ENCODE assay signal across 1 cellular context in genomic region chr15:49046113-49046883, GRCh38.
TF ChIP-seq lines count a peak whose summit lies in the region.

A gene with protein sequence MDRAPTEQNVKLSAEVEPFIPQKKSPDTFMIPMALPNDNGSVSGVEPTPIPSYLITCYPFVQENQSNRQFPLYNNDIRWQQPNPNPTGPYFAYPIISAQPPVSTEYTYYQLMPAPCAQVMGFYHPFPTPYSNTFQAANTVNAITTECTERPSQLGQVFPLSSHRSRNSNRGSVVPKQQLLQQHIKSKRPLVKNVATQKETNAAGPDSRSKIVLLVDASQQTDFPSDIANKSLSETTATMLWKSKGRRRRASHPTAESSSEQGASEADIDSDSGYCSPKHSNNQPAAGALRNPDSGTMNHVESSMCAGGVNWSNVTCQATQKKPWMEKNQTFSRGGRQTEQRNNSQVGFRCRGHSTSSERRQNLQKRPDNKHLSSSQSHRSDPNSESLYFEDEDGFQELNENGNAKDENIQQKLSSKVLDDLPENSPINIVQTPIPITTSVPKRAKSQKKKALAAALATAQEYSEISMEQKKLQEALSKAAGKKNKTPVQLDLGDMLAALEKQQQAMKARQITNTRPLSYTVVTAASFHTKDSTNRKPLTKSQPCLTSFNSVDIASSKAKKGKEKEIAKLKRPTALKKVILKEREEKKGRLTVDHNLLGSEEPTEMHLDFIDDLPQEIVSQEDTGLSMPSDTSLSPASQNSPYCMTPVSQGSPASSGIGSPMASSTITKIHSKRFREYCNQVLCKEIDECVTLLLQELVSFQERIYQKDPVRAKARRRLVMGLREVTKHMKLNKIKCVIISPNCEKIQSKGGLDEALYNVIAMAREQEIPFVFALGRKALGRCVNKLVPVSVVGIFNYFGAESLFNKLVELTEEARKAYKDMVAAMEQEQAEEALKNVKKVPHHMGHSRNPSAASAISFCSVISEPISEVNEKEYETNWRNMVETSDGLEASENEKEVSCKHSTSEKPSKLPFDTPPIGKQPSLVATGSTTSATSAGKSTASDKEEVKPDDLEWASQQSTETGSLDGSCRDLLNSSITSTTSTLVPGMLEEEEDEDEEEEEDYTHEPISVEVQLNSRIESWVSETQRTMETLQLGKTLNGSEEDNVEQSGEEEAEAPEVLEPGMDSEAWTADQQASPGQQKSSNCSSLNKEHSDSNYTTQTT (minus strand): TSS chr15:49046446. CDS start chr15:49046299, 147 bp downstream.

TF ChIP-seq in GM12878, 131 proteins besides CTCF, POLR2A, EP300 and RAD21 (continued from another document and continues in another):
- TF ChIP-seq ZNF592 (IDR thresholded peaks at IDR 0.05) (no peak), BRCA1 (IDR thresholded peaks at IDR 0.05; ENCODE audit: low read depth, low read length) (no peak), TCF7 (IDR thresholded peaks at IDR 0.05; ENCODE audit: borderline replicate concordance) (0 out of 2 replicates have a peak, but pooled peaks have one; percentile 27), HDGF (IDR thresholded peaks at IDR 0.05) (peak; percentile 95; the same call in 1 of the 2 replicates), KLF5 (IDR thresholded peaks at IDR 0.05; ENCODE audit: partially characterized antibody) (peak; percentile 29), E2F4 (IDR thresholded peaks at IDR 0.05; ENCODE audit: low read depth, low read length) (no peak), NRF1 (conservative IDR thresholded peaks at IDR 0.05; ENCODE audit: low read depth, low read length) (no peak), ATF7 (IDR thresholded peaks at IDR 0.05; ENCODE audit: low read depth) (peak; percentile 64), NR2C1 (IDR thresholded peaks at IDR 0.05) (peak; percentile 62; the same call in 1 of the 2 replicates), TAF1 (IDR thresholded peaks at IDR 0.05; ENCODE audit: borderline replicate concordance, low read depth, low read length) (peak; percentile 70), MYC (IDR thresholded peaks at IDR 0.05; ENCODE audit: insufficient read depth, insufficient read length, insufficient replicate concordance, low read length, severe bottlenecking) (no peak), RBBP5 (conservative IDR thresholded peaks at IDR 0.05) (no peak), POLR2AphosphoS5 (IDR thresholded peaks at IDR 0.05; ENCODE audit: low read length) (0 out of 2 replicates have a peak, but pooled peaks have one; percentile 62), TBL1XR1 (IDR thresholded peaks at IDR 0.05; ENCODE audit: low read depth, low read length) (no peak), RUNX3 (IDR thresholded peaks at IDR 0.05; ENCODE audit: low read length) (peak; percentile 51), ZNF622 (IDR thresholded peaks at IDR 0.05) (no peak), CEBPZ (IDR thresholded peaks at IDR 0.05; ENCODE audit: low read depth, low read length) (no peak), RAD51 (IDR thresholded peaks at IDR 0.05) (no peak), ZNF207 (IDR thresholded peaks at IDR 0.05; ENCODE audit: borderline replicate concordance) (peak; percentile 81; the same call in 1 of the 2 replicates), SMARCA5 (IDR thresholded peaks at IDR 0.05) (no peak; the same call in 1 of the 2 replicates), MYB (IDR thresholded peaks at IDR 0.05; ENCODE audit: borderline replicate concordance, low read depth, low read length) (no peak; the same call in 1 of the 2 replicates), SIN3A (IDR thresholded peaks at IDR 0.05; ENCODE audit: low read depth, low read length) (peak; percentile 98), MAX (IDR thresholded peaks at IDR 0.05; ENCODE audit: low read depth, low read length) (peak; percentile 50; the same call in 1 of the 2 replicates), NBN (IDR thresholded peaks at IDR 0.05) (peak; percentile 97), FOXK2 (IDR thresholded peaks at IDR 0.05) (no peak), BMI1 (IDR thresholded peaks at IDR 0.05; ENCODE audit: borderline replicate concordance) (no peak), CBFB (IDR thresholded peaks at IDR 0.05; ENCODE audit: low read depth) (peak; percentile 83)
- TF ChIP-seq, protein P1, sequence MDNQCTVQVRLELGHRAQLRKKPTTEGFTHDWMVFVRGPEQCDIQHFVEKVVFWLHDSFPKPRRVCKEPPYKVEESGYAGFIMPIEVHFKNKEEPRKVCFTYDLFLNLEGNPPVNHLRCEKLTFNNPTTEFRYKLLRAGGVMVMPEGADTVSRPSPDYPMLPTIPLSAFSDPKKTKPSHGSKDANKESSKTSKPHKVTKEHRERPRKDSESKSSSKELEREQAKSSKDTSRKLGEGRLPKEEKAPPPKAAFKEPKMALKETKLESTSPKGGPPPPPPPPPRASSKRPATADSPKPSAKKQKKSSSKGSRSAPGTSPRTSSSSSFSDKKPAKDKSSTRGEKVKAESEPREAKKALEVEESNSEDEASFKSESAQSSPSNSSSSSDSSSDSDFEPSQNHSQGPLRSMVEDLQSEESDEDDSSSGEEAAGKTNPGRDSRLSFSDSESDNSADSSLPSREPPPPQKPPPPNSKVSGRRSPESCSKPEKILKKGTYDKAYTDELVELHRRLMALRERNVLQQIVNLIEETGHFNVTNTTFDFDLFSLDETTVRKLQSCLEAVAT (IDR thresholded peaks at IDR 0.05), result peak; percentile 74
- TF ChIP-seq, protein P2, sequence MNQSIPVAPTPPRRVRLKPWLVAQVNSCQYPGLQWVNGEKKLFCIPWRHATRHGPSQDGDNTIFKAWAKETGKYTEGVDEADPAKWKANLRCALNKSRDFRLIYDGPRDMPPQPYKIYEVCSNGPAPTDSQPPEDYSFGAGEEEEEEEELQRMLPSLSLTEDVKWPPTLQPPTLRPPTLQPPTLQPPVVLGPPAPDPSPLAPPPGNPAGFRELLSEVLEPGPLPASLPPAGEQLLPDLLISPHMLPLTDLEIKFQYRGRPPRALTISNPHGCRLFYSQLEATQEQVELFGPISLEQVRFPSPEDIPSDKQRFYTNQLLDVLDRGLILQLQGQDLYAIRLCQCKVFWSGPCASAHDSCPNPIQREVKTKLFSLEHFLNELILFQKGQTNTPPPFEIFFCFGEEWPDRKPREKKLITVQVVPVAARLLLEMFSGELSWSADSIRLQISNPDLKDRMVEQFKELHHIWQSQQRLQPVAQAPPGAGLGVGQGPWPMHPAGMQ (IDR thresholded peaks at IDR 0.05; ENCODE audit: borderline replicate concordance), result no peak
- TF ChIP-seq, protein P3, sequence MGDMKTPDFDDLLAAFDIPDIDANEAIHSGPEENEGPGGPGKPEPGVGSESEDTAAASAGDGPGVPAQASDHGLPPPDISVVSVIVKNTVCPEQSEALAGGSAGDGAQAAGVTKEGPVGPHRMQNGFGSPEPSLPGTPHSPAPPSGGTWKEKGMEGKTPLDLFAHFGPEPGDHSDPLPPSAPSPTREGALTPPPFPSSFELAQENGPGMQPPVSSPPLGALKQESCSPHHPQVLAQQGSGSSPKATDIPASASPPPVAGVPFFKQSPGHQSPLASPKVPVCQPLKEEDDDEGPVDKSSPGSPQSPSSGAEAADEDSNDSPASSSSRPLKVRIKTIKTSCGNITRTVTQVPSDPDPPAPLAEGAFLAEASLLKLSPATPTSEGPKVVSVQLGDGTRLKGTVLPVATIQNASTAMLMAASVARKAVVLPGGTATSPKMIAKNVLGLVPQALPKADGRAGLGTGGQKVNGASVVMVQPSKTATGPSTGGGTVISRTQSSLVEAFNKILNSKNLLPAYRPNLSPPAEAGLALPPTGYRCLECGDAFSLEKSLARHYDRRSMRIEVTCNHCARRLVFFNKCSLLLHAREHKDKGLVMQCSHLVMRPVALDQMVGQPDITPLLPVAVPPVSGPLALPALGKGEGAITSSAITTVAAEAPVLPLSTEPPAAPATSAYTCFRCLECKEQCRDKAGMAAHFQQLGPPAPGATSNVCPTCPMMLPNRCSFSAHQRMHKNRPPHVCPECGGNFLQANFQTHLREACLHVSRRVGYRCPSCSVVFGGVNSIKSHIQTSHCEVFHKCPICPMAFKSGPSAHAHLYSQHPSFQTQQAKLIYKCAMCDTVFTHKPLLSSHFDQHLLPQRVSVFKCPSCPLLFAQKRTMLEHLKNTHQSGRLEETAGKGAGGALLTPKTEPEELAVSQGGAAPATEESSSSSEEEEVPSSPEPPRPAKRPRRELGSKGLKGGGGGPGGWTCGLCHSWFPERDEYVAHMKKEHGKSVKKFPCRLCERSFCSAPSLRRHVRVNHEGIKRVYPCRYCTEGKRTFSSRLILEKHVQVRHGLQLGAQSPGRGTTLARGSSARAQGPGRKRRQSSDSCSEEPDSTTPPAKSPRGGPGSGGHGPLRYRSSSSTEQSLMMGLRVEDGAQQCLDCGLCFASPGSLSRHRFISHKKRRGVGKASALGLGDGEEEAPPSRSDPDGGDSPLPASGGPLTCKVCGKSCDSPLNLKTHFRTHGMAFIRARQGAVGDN (IDR thresholded peaks at IDR 0.05), result no peak
- TF ChIP-seq, protein P4, sequence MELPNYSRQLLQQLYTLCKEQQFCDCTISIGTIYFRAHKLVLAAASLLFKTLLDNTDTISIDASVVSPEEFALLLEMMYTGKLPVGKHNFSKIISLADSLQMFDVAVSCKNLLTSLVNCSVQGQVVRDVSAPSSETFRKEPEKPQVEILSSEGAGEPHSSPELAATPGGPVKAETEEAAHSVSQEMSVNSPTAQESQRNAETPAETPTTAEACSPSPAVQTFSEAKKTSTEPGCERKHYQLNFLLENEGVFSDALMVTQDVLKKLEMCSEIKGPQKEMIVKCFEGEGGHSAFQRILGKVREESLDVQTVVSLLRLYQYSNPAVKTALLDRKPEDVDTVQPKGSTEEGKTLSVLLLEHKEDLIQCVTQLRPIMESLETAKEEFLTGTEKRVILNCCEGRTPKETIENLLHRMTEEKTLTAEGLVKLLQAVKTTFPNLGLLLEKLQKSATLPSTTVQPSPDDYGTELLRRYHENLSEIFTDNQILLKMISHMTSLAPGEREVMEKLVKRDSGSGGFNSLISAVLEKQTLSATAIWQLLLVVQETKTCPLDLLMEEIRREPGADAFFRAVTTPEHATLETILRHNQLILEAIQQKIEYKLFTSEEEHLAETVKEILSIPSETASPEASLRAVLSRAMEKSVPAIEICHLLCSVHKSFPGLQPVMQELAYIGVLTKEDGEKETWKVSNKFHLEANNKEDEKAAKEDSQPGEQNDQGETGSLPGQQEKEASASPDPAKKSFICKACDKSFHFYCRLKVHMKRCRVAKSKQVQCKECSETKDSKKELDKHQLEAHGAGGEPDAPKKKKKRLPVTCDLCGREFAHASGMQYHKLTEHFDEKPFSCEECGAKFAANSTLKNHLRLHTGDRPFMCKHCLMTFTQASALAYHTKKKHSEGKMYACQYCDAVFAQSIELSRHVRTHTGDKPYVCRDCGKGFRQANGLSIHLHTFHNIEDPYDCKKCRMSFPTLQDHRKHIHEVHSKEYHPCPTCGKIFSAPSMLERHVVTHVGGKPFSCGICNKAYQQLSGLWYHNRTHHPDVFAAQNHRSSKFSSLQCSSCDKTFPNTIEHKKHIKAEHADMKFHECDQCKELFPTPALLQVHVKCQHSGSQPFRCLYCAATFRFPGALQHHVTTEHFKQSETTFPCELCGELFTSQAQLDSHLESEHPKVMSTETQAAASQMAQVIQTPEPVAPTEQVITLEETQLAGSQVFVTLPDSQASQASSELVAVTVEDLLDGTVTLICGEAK (IDR thresholded peaks at IDR 0.05; ENCODE audit: borderline replicate concordance), result no peak
